In the genomic region with DNA sequence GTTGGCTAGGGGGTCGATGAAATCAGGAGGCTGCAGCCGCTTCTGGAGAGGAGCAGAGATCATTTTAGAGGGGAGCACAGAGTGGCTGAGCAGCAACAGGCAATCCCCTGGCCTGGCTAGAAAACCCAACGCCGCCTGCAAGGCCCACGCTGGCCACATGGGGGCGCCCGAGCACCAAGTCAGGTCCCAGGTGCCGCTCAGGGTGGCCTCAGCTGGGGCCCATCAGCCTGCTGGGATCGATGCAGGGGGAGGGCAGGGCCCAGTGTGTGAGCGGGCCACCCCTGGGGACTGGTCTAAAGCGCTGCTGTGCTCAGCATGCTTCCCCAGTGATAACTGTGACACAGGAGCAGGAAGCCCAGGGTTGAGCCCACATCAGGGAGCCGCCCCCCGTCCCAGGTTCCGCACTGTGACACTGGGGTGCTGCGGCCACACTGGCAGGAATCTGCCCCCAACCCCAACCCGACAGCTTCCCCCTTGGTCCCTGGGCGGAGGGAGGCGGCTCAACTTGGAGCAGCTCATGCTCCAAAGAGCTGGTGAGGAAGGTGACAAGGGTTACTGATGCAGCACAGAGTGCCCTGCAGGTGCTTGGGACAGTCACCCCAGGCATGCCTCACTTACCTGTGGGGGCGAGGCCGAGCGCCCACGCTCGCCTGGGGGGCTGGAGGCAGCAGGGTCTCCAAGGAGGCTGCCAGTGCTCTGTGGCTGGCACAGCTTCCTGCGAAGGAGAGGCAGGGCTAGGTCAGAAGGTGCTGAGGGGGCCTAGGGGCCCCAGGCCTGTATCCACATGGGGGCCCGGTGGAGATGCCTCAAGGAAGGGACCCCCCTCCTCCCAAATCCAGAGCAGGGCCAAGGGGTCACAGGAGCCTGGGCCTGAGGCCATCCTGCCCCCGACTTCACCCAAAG, we compare ENCODE assay signal across 9 cellular contexts. TPM values are rescaled to one million over a fixed set of nuclear protein-coding genes. Genes with fewer than 3 reads are reported as not detected.
DNase-seq lines count a peak whose midpoint lies in the region; ATAC-seq, FAIRE-seq and TF ChIP-seq lines count a peak whose summit lies in the region.
"Had no signal": no experiment of that assay in that cellular context is flagged by ENCODE, and none has a peak within 500 bp of the region (broad histone marks: within the 10 kb centered on the region; RNA-seq: fewer than 3 reads in every experiment).

No MANE protein-coding gene starts in this region.

- H3K9me3 Mint-ChIP-seq in activated T-helper 2 cell treated with anti-CD3 and anti-CD28 coated beads, Interferon-gamma antibody, Interleukin-2, Interleukin-4, amounts not matched to agents 10 μg/mL and 5 μg/mL and 100 μg/mL, durations not matched to agents 14 hours and 24 hours and 36 hours = no peaks in the 10 kb centered on the region

- peaks cover 44% of the 10 kb centered on the region for H3K36me3 Mint-ChIP-seq in activated T-helper 2 cell treated with anti-CD3 and anti-CD28 coated beads, Interferon-gamma antibody, Interleukin-2, Interleukin-4, amounts not matched to agents 10 μg/mL and 5 μg/mL and 100 μg/mL, durations not matched to agents 14 hours and 24 hours and 36 hours (ENCODE audit: low read depth)

- no peak for FAIRE-seq in pancreas (lab: Jason Lieb, UNC)

- peak in 1 of 2 donors; percentile 32 for TF ChIP-seq EP300 in tibial nerve (IDR thresholded peaks at IDR 0.05)

- H3K27ac Mint-ChIP-seq in activated T-helper 2 cell treated with anti-CD3 and anti-CD28 coated beads, Interferon-gamma antibody, Interleukin-2, Interleukin-4, amounts not matched to agents 10 μg/mL and 5 μg/mL and 100 μg/mL, durations not matched to agents 14 hours and 24 hours and 36 hours = no peak overlapping the region

- DNase-seq in GM03348 (ENCODE audit: low spot score) = peak; percentile 91
- DNase-seq in HuH-7 (ENCODE audit: low spot score) = peak; percentile 94
- peak; percentile 57 for DNase-seq in RPMI7951 (ENCODE audit: low read depth)
- peak; percentile 80 for DNase-seq in activated T-helper 2 cell treated with anti-CD3 and anti-CD28 coated beads, Interferon-gamma antibody, Interleukin-2, Interleukin-4, amounts not matched to agents 10 μg/mL and 5 μg/mL and 100 μg/mL, durations not matched to agents 14 hours and 24 hours and 36 hours (ENCODE audit: low spot score)
- peak; percentile 53 to 86 for DNase-seq in foreskin fibroblast
- DNase-seq in pancreas = peak in 5 of 6 donors; percentile 79 to 97 (median 91)
- DNase-seq in tibial nerve (ENCODE audit: low spot score in 2 of 2) = peak; percentile 89 to 95

- H3K9me3 ChIP-seq in pancreas = no peaks in the 10 kb centered on the region
- H3K9me3 ChIP-seq in tibial nerve = no peaks in the 10 kb centered on the region

- TF ChIP-seq CTCF in foreskin fibroblast (IDR thresholded peaks at IDR 0.05; ENCODE audit: low read depth, low read length) (peak; percentile 96), pancreas (IDR thresholded peaks at IDR 0.05) (peak; percentile 94 to 99 (median 98)), tibial nerve (IDR thresholded peaks at IDR 0.05) (peak; percentile 96 to 98 (median 97))

- H3K27ac ChIP-seq in pancreas = no peak overlapping the region
- H3K27ac ChIP-seq in tibial nerve = peak overlapping the region in 1 of 4 donors; percentile 20
- H3K27ac ChIP-seq: epithelial cell of prostate had no signal

- H3K4me3 ChIP-seq in foreskin fibroblast (ENCODE audit: low read depth in 1 of 2, low read length in 2 of 2) (no peak overlapping the region), pancreas (no peak overlapping the region), tibial nerve (no peak overlapping the region)

- H3K4me1 Mint-ChIP-seq in activated T-helper 2 cell treated with anti-CD3 and anti-CD28 coated beads, Interferon-gamma antibody, Interleukin-2, Interleukin-4, amounts not matched to agents 10 μg/mL and 5 μg/mL and 100 μg/mL, durations not matched to agents 14 hours and 24 hours and 36 hours (ENCODE audit: low read depth) = no peaks in the 10 kb centered on the region

- ATAC-seq in pancreas = peak; percentile 85 to 96 (median 90)
- no peak for ATAC-seq in GM18861 (IDR thresholded peaks at IDR 0.05; ENCODE audit: unreplicated experiment)

- no peaks in the 10 kb centered on the region for H3K27me3 ChIP-seq in pancreas
- no peaks in the 10 kb centered on the region for H3K27me3 ChIP-seq in tibial nerve

- H3K36me3 ChIP-seq in pancreas (peaks cover 0 to 31% (median 12%) of the 10 kb centered on the region in 3 donors), tibial nerve (peaks cover 7 to 81% (median 32%) of the 10 kb centered on the region in 3 donors)

- WGBS in pancreas, 2 donors = 44 to 49% methylated on average over 23 to 26 of the region's 26 CpGs
- WGBS in tibial nerve, 2 donors = 49 to 51% methylated on average over 22 to 23 of the region's 26 CpGs

- no peak for TF ChIP-seq POLR2A in tibial nerve (IDR thresholded peaks at IDR 0.05)

- no peaks in the 10 kb centered on the region for H3K27me3 Mint-ChIP-seq in activated T-helper 2 cell treated with anti-CD3 and anti-CD28 coated beads, Interferon-gamma antibody, Interleukin-2, Interleukin-4, amounts not matched to agents 10 μg/mL and 5 μg/mL and 100 μg/mL, durations not matched to agents 14 hours and 24 hours and 36 hours (ENCODE audit: low read depth)

- intact Hi-C loops in activated T-helper 2 cell treated with anti-CD3 and anti-CD28 coated beads, Interferon-gamma antibody, Interleukin-2, Interleukin-4, amounts not matched to agents 10 μg/mL and 5 μg/mL and 100 μg/mL, durations not matched to agents 14 hours and 24 hours and 36 hours (cut with micrococcal nuclease) = loop anchor here (10.0 kb wide), 1 partner anchor 394 kb away; no protein-coding TSS in a partner anchor
- intact Hi-C loops in pancreas (cut with DNase I) = loop anchor here in 1 of 3 donors (10.0 kb wide), 1 partner anchor 534 kb away; no protein-coding TSS in a partner anchor

- no peak overlapping the region for H3K4me3 Mint-ChIP-seq in activated T-helper 2 cell treated with anti-CD3 and anti-CD28 coated beads, Interferon-gamma antibody, Interleukin-2, Interleukin-4, amounts not matched to agents 10 μg/mL and 5 μg/mL and 100 μg/mL, durations not matched to agents 14 hours and 24 hours and 36 hours (ENCODE audit: low read depth)

- H3K4me1 ChIP-seq in pancreas = peaks cover 0 to 4% (median 0%) of the 10 kb centered on the region in 3 donors
- H3K4me1 ChIP-seq in tibial nerve = peaks cover 0 to 24% (median 4%) of the 10 kb centered on the region in 4 donors

RNA-seq across cellular contexts. Expression of gene ISYNA1, which starts 13.3 kb away (rescaled TPM):
- total RNA-seq in RPMI7951 (2014; rRNA removed; shearing (Covaris generic)) = 9.9 and 20.9 TPM in 2 replicates
- total RNA-seq in activated T-helper 2 cell treated with anti-CD3 and anti-CD28 coated beads, Interferon-gamma antibody, Interleukin-2, Interleukin-4, amounts not matched to agents 10 μg/mL and 5 μg/mL and 100 μg/mL, durations not matched to agents 14 hours and 24 hours and 36 hours = 15.1 and 20.3 TPM in 2 replicates
- total RNA-seq in pancreas (10 to 100 TPM; 26.1 to 58.4 (median 44.7) TPM), tibial nerve (10 to 100 TPM; 43.5 to 82.2 (median 52.4) TPM)
- 100 to 1,000 TPM; 187 to 309 TPM for polyA plus RNA-seq in pancreas

RNA-seq across cellular contexts. Expression of gene SSBP4, which starts 32.0 kb away (rescaled TPM):
- 25.1 and 38.9 TPM in 2 replicates for total RNA-seq in RPMI7951 (2014; rRNA removed; shearing (Covaris generic))
- 133 and 146 TPM in 2 replicates for total RNA-seq in activated T-helper 2 cell treated with anti-CD3 and anti-CD28 coated beads, Interferon-gamma antibody, Interleukin-2, Interleukin-4, amounts not matched to agents 10 μg/mL and 5 μg/mL and 100 μg/mL, durations not matched to agents 14 hours and 24 hours and 36 hours
- 10 to 100 TPM; 20.5 to 33.8 (median 23.7) TPM for total RNA-seq in pancreas
- 100 to 1,000 TPM in 1 of 2 donors, 10 to 100 TPM in 1; 77.5 to 116 TPM for polyA plus RNA-seq in pancreas
- total RNA-seq in tibial nerve = 100 to 1,000 TPM in 1 of 4 donors, 10 to 100 TPM in 3; 67.4 to 172 (median 84.2) TPM

RNA-seq across cellular contexts. Expression of gene LRRC25, which starts 53.8 kb away (rescaled TPM):
- total RNA-seq in RPMI7951 (2014; rRNA removed; shearing (Covaris generic)) = not detected in 2 replicates
- not detected in 2 replicates for total RNA-seq in activated T-helper 2 cell treated with anti-CD3 and anti-CD28 coated beads, Interferon-gamma antibody, Interleukin-2, Interleukin-4, amounts not matched to agents 10 μg/mL and 5 μg/mL and 100 μg/mL, durations not matched to agents 14 hours and 24 hours and 36 hours
- total RNA-seq in pancreas = 1 to 10 TPM in 3 of 6 donors, under 1 TPM in 3; 0.14 to 6.1 (median 1.2) TPM
- polyA plus RNA-seq in pancreas = 1 to 10 TPM in 1 of 2 donors, under 1 TPM in 1; 0.85 to 1.0 TPM
- total RNA-seq in tibial nerve = 10 to 100 TPM in 2 of 4 donors, 1 to 10 TPM in 2; 9.0 to 13.8 (median 9.8) TPM
